13 cellular contexts compared by ENCODE assay signal in the genomic region with DNA sequence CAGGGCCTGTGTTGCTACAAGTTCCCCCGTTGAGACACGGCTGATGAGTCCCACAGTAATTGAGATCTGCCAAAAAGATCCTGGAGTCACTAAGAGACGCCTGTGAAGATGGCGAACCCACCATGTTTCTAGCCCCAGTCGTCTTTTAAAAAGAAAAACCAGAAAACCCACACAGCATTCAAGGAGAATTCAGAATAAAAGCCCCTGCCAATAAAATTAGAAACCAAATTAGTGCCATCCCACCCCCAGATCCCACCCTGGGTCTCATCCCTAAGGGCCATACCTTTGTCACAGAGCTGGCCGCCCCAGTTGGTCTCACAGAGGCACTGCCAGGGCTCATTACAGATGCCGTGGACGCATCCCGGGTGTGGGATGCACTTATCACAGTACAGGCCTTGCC. TPM values are rescaled to one million over a fixed set of nuclear protein-coding genes. Genes with fewer than 3 reads are reported as not detected.
DNase-seq lines count a peak whose midpoint lies in the region; ATAC-seq, FAIRE-seq and TF ChIP-seq lines count a peak whose summit lies in the region.
"Had no signal": no experiment of that assay in that cellular context is flagged by ENCODE, and none has a peak within 500 bp of the region (broad histone marks: within the 10 kb centered on the region; RNA-seq: fewer than 3 reads in every experiment).

No MANE protein-coding gene starts in this region.

- H3K9me3 ChIP-seq in esophagus squamous epithelium (no peaks in the 10 kb centered on the region), pancreas (no peaks in the 10 kb centered on the region), transverse colon (no peaks in the 10 kb centered on the region)
- H3K9me3 ChIP-seq: BLaER1, HAP-1 had no signal

- TF ChIP-seq POLR2A in esophagus squamous epithelium (IDR thresholded peaks at IDR 0.05) (no peak), transverse colon (IDR thresholded peaks at IDR 0.05) (no peak)

- CTCF ChIA-PET in activated CD8-positive, alpha-beta T cell treated with anti-CD3 and anti-CD28 coated beads, Interleukin-2, amount 10 ng/mL, durations not matched to agents 7 days and 5 days (lab: Charles Lee), result no interaction called here

- 43 to 48% methylated on average over 9 of the region's 9 CpGs for WGBS in esophagus squamous epithelium, 2 donors
- WGBS in pancreas, 2 donors, result 79 to 80% methylated on average over 9 of the region's 9 CpGs
- WGBS in transverse colon (ENCODE audit: low coverage in 1 of 2), 2 donors, result 72 to 85% methylated on average over 6 to 9 of the region's 9 CpGs

- H3K4me1 ChIP-seq in esophagus squamous epithelium (peaks cover 46 to 100% (median 79%) of the 10 kb centered on the region in 3 donors), pancreas (peaks cover 40 to 44% (median 42%) of the 10 kb centered on the region in 3 donors), transverse colon (peaks cover 21 to 62% (median 28%) of the 10 kb centered on the region in 4 donors)

- H3K27ac Mint-ChIP-seq in brain, result peak overlapping the region in 4 of 5 experiments; percentile 53 to 95 (median 90)
- H3K27ac Mint-ChIP-seq in activated CD8-positive, alpha-beta T cell treated with anti-CD3 and anti-CD28 coated beads, Interleukin-2, amount 10 ng/mL, durations not matched to agents 7 days and 5 days, result no peak overlapping the region

- H3K9me3 Mint-ChIP-seq in brain, result no peaks in the 10 kb centered on the region
- H3K9me3 Mint-ChIP-seq in activated CD8-positive, alpha-beta T cell treated with anti-CD3 and anti-CD28 coated beads, Interleukin-2, amount 10 ng/mL, durations not matched to agents 7 days and 5 days (ENCODE audit: insufficient read depth), result no peaks in the 10 kb centered on the region
- H3K9me3 Mint-ChIP-seq: WTC11 had no signal

- DNase-seq in esophagus squamous epithelium (lab: John Stamatoyannopoulos, UW) (no peak), pancreas (no peak), transverse colon (no peak)
- DNase-seq in activated effector memory CD4-positive, alpha-beta T cell treated with Interleukin-2 at 50 U/mL for 16 hours, result no peak
- no peak for DNase-seq in activated CD8-positive, alpha-beta T cell treated with anti-CD3 and anti-CD28 coated beads, Interleukin-2, amount 10 ng/mL, durations not matched to agents 7 days and 5 days
- DNase-seq: activated CD8-positive, alpha-beta memory T cell treated with anti-CD3 and anti-CD28 coated beads for 24 hours; glutamatergic neuron; NCI-H1694 treated with DMSO at 0.1 percent for 48 hours had no signal

- peaks cover 99% of the 10 kb centered on the region for H3K4me1 Mint-ChIP-seq in brain
- H3K4me1 Mint-ChIP-seq in activated CD8-positive, alpha-beta T cell treated with anti-CD3 and anti-CD28 coated beads, Interleukin-2, amount 10 ng/mL, durations not matched to agents 7 days and 5 days (ENCODE audit: low read depth), result peaks cover 7% of the 10 kb centered on the region

- peaks cover 75% of the 10 kb centered on the region for H3K36me3 Mint-ChIP-seq in brain
- no peaks in the 10 kb centered on the region for H3K36me3 Mint-ChIP-seq in activated CD8-positive, alpha-beta T cell treated with anti-CD3 and anti-CD28 coated beads, Interleukin-2, amount 10 ng/mL, durations not matched to agents 7 days and 5 days (ENCODE audit: low read depth)

- H3K27me3 ChIP-seq in esophagus squamous epithelium (no peaks in the 10 kb centered on the region), pancreas (no peaks in the 10 kb centered on the region), transverse colon (no peaks in the 10 kb centered on the region)
- H3K27me3 ChIP-seq: BLaER1 had no signal

- in situ Hi-C loops in transverse colon (cut with MboI; ENCODE audit: low pct_ligation_motif_present in 1 of 4, low pct_unique_long_range_greater_than_20kb in 1 of 4, low sequenced_read_pairs in 3 of 4), result loop anchor here in 1 of 4 donors (25.0 kb wide), 1 partner anchor 190 kb away; no protein-coding TSS in a partner anchor

- H3K4me3 ChIP-seq in esophagus squamous epithelium (peak overlapping the region in 1 of 4 donors; percentile 49), pancreas (no peak overlapping the region), transverse colon (no peak overlapping the region)
- H3K4me3 ChIP-seq: BLaER1, HAP-1 had no signal

- TF ChIP-seq CTCF in brain (conservative IDR thresholded peaks at IDR 0.05) (no peak), esophagus squamous epithelium (IDR thresholded peaks at IDR 0.05) (no peak), pancreas (IDR thresholded peaks at IDR 0.05) (no peak), transverse colon (IDR thresholded peaks at IDR 0.05) (no peak)

- no peak for TF ChIP-seq EP300 in transverse colon (IDR thresholded peaks at IDR 0.05; ENCODE audit: low read depth)

- no peak for ATAC-seq in pancreas
- no peak for ATAC-seq in activated CD8-positive, alpha-beta T cell treated with anti-CD3 and anti-CD28 coated beads, Interleukin-2, amount 10 ng/mL, durations not matched to agents 7 days and 5 days
- ATAC-seq in GM19328 (IDR thresholded peaks at IDR 0.05; ENCODE audit: unreplicated experiment), result no peak
- ATAC-seq: WTC11 had no signal

- POLR2A ChIA-PET in activated CD8-positive, alpha-beta T cell treated with anti-CD3 and anti-CD28 coated beads, Interleukin-2, amount 10 ng/mL, durations not matched to agents 7 days and 5 days (lab: Charles Lee), result no interaction called here

- no peak for FAIRE-seq in pancreas (lab: Jason Lieb, UNC)

- H3K27me3 Mint-ChIP-seq in brain, result peaks cover 4% of the 10 kb centered on the region
- H3K27me3 Mint-ChIP-seq in activated CD8-positive, alpha-beta T cell treated with anti-CD3 and anti-CD28 coated beads, Interleukin-2, amount 10 ng/mL, durations not matched to agents 7 days and 5 days (ENCODE audit: low read depth), result peaks cover 6% of the 10 kb centered on the region

- intact Hi-C loops in esophagus squamous epithelium (cut with DNase I), result no loop called here
- intact Hi-C loops in pancreas (cut with DNase I), result no loop called here
- intact Hi-C loops in transverse colon (cut with DNase I; ENCODE audit: low total_unique reads), result no loop called here

- peak overlapping the region in 2 of 5 experiments; percentile 50 to 60 for H3K4me3 Mint-ChIP-seq in brain
- H3K4me3 Mint-ChIP-seq in activated CD8-positive, alpha-beta T cell treated with anti-CD3 and anti-CD28 coated beads, Interleukin-2, amount 10 ng/mL, durations not matched to agents 7 days and 5 days, result no peak overlapping the region
- H3K4me3 Mint-ChIP-seq: WTC11 had no signal

- H3K27ac ChIP-seq in esophagus squamous epithelium (peak overlapping the region; percentile 80 to 99 (median 92)), pancreas (peak overlapping the region in 3 of 4 donors; percentile 30 to 84 (median 83)), transverse colon (peak overlapping the region; percentile 69 to 79 (median 76))
- H3K27ac ChIP-seq: BLaER1 had no signal

- H3K36me3 ChIP-seq in esophagus squamous epithelium (peaks cover 33 to 92% (median 43%) of the 10 kb centered on the region in 3 donors), pancreas (peaks cover 0 to 64% (median 45%) of the 10 kb centered on the region in 3 donors), transverse colon (peaks cover 0 to 48% (median 23%) of the 10 kb centered on the region in 4 donors)
- H3K36me3 ChIP-seq: BLaER1 had no signal

RNA-seq across cellular contexts. Expression of gene JAG1, which starts 21.6 kb away (rescaled TPM):
- 15.6 TPM for polyA plus RNA-seq in brain (ENCODE audit: insufficient read depth, low read depth, low replicate concordance)
- 100 to 1,000 TPM in 3 of 4 donors, 10 to 100 TPM in 1; 89.6 to 182 (median 123) TPM for total RNA-seq in esophagus squamous epithelium
- 10 to 100 TPM; 22.6 to 60.1 (median 27.4) TPM for total RNA-seq in pancreas
- polyA plus RNA-seq in pancreas, result 10 to 100 TPM; 13.9 to 14.6 TPM
- 100 to 1,000 TPM in 3 of 4 donors, 10 to 100 TPM in 1; 75.0 to 117 (median 109) TPM for total RNA-seq in transverse colon
- total RNA-seq in activated CD8-positive, alpha-beta T cell treated with anti-CD3 and anti-CD28 coated beads, Interleukin-2, amount 10 ng/mL, durations not matched to agents 7 days and 5 days, result under 1 TPM; 0.16 to 0.34 TPM

Comparison
In these comparisons a context has a peak if more than half of its experiments do, and no peak if none do; other contexts are left out.
1. RNA of gene JAG1, which starts 21.6 kb away (total RNA-seq): 89.6 to 182 TPM in esophagus squamous epithelium, 75.0 to 117 TPM in transverse colon and 22.6 to 60.1 TPM in pancreas; 0.16 to 0.34 TPM in activated CD8-positive, alpha-beta T cell treated with anti-CD3 and anti-CD28 coated beads, Interleukin-2, amount 10 ng/mL, durations not matched to agents 7 days and 5 days; every median in the first group is over 10 times any median in the second.
2. Peak in every context shown above with its lines, with median percentiles within 50 percentile points of each other: H3K27ac ChIP-seq.